In genomic region chr17:80259642-80260535, GRCh38 we compare ENCODE assay signal across 2 cellular contexts.
A peak's percentile ranks its signal among the peaks of the same experiment; 100 is the strongest.
TF ChIP-seq lines count a peak whose summit lies in the region.

No MANE protein-coding gene starts in this region.

TF ChIP-seq in HCT116, 20 proteins besides CTCF, POLR2A, EP300 and RAD21 (continued from another document):
- TF ChIP-seq TCF7L2 (IDR thresholded peaks at IDR 0.05; ENCODE audit: borderline replicate concordance, extremely low read depth, insufficient read depth, insufficient read length): peak; percentile 23
- peak; percentile 54; the same call in 1 of the 2 replicates for TF ChIP-seq POLR2AphosphoS5 (IDR thresholded peaks at IDR 0.05; ENCODE audit: low read depth, low read length)

TF ChIP-seq in endothelial cell of umbilical vein, 7 proteins besides CTCF, POLR2A, EP300 and RAD21 (continued from another document):
- TF ChIP-seq FOS (IDR thresholded peaks at IDR 0.05; ENCODE audit: borderline replicate concordance, insufficient read depth, low read length): no peak
TF ChIP-seq in endothelial cell of umbilical vein: peak in this region for 0.
